ENCODE assay signal across 11 cellular contexts in genomic region chr17:48553190-48553547, GRCh38. TPM values are rescaled to one million over a fixed set of nuclear protein-coding genes. Genes with fewer than 3 reads are reported as not detected.
DNase-seq lines count a peak whose midpoint lies in the region; TF ChIP-seq lines count a peak whose summit lies in the region.
"Had no signal": no experiment of that assay in that cellular context is flagged by ENCODE, and none has a peak within 500 bp of the region (broad histone marks: within the 10 kb centered on the region; RNA-seq: fewer than 3 reads in every experiment).

No MANE protein-coding gene starts in this region.

- H3K4me3 ChIP-seq in coronary artery, result peak overlapping the region; percentile 41
- no peak overlapping the region for H3K4me3 ChIP-seq in BE2C (ENCODE audit: low read depth, low read length)

- peaks cover 91% of the 10 kb centered on the region for H3K27me3 ChIP-seq in BE2C

- TF ChIP-seq CTCF in Calu3 (IDR thresholded peaks at IDR 0.05; ENCODE audit: unreplicated experiment) (no peak), coronary artery (IDR thresholded peaks at IDR 0.05) (no peak), nephron (IDR thresholded peaks at IDR 0.05; ENCODE audit: unreplicated experiment in 3 of 3) (no peak), BE2C (IDR thresholded peaks at IDR 0.05; ENCODE audit: low read depth, low read length) (no peak)

- H3K36me3 Mint-ChIP-seq in Calu3 (ENCODE audit: insufficient read depth, unreplicated experiment), result peaks cover 90% of the 10 kb centered on the region
- H3K36me3 Mint-ChIP-seq in nephron (ENCODE audit: low read depth), result peaks cover 39% of the 10 kb centered on the region

- CTCF ChIA-PET in Calu3 (lab: Charles Lee), result no interaction called here

- BruUV-seq in Calu3 (replicated peaks; lab: Mats Ljungman, UMichigan), result no TSS peak

- peaks cover 42% of the 10 kb centered on the region for H3K4me1 Mint-ChIP-seq in Calu3 (ENCODE audit: low read depth, unreplicated experiment)
- H3K4me1 Mint-ChIP-seq in nephron, result peaks cover 72% of the 10 kb centered on the region

- peak overlapping the region; percentile 36 to 67 for H3K27ac ChIP-seq in coronary artery

- no peak for DNase-seq in Calu3
- no peak for DNase-seq in coronary artery (ENCODE audit: low spot score)
- no peak for DNase-seq in NCI-H2029 (lab: John Stamatoyannopoulos, UW)
- no peak for DNase-seq in BE2C
- DNase-seq in foreskin melanocyte, result no peak
- DNase-seq: activated naive CD4-positive, alpha-beta T cell treated with anti-CD3 and anti-CD28 coated beads, Interleukin-2, amount 10 ng/mL, durations not matched to agents 7 days and 5 days; NCI-H82 had no signal

- H3K9me3 Mint-ChIP-seq in Calu3 (ENCODE audit: low read depth, unreplicated experiment) (no peaks in the 10 kb centered on the region), nephron (no peaks in the 10 kb centered on the region)
- H3K9me3 Mint-ChIP-seq: activated naive CD4-positive, alpha-beta T cell treated with anti-CD3 and anti-CD28 coated beads, Interleukin-2, amount 10 ng/mL, durations not matched to agents 7 days and 5 days had no signal

- intact Hi-C loops in Calu3 (cut with micrococcal nuclease; ENCODE audit: unreplicated experiment), result no loop called here

- H3K4me1 ChIP-seq in BE2C, result no peaks in the 10 kb centered on the region

- H3K27ac Mint-ChIP-seq in Calu3 (ENCODE audit: unreplicated experiment) (peak overlapping the region; percentile 47), nephron (peak overlapping the region; percentile 97 to 100 (median 99))
- H3K27ac Mint-ChIP-seq: activated naive CD4-positive, alpha-beta T cell treated with anti-CD3 and anti-CD28 coated beads, Interleukin-2, amount 10 ng/mL, durations not matched to agents 7 days and 5 days had no signal

- peak overlapping the region; percentile 64 for H3K4me3 Mint-ChIP-seq in Calu3 (ENCODE audit: low read depth, unreplicated experiment)
- H3K4me3 Mint-ChIP-seq in nephron, result peak overlapping the region; percentile 76 to 88 (median 83)
- H3K4me3 Mint-ChIP-seq: activated naive CD4-positive, alpha-beta T cell treated with anti-CD3 and anti-CD28 coated beads, Interleukin-2, amount 10 ng/mL, durations not matched to agents 7 days and 5 days had no signal

- H3K27me3 Mint-ChIP-seq in Calu3 (ENCODE audit: unreplicated experiment) (no peaks in the 10 kb centered on the region), nephron (ENCODE audit: low read depth) (peaks cover 5% of the 10 kb centered on the region)

- no peaks in the 10 kb centered on the region for H3K36me3 ChIP-seq in BE2C

- no peaks in the 10 kb centered on the region; the same call in 1 of the 2 replicates for H3K9me3 ChIP-seq in BE2C

RNA-seq across cellular contexts. Expression of gene HOXB2, which starts 8.3 kb away (rescaled TPM):
- 24.5 and 32.6 TPM in 2 replicates for total RNA-seq in Calu3 (2022)
- polyA plus RNA-seq in BE2C (2012; ENCODE audit: insufficient read depth, insufficient read length, low read depth), result not detected
- total RNA-seq: frontal cortex had no signal

RNA-seq across cellular contexts. Expression of gene HOXB1, which starts 22.4 kb away (rescaled TPM):
- total RNA-seq in Calu3 (2022), result not detected in 2 replicates
- not detected for polyA plus RNA-seq in BE2C (2012; ENCODE audit: insufficient read depth, insufficient read length, low read depth)
- total RNA-seq: activated CD8-positive, alpha-beta memory T cell treated with anti-CD3 and anti-CD28 coated beads for 36 hours; frontal cortex; omental fat pad had no signal

RNA-seq across cellular contexts. Expression of gene HOXB4, which starts 25.0 kb away (rescaled TPM):
- 28.0 and 31.1 TPM in 2 replicates for total RNA-seq in Calu3 (2022)
- not detected for polyA plus RNA-seq in BE2C (2012; ENCODE audit: insufficient read depth, insufficient read length, low read depth)
- total RNA-seq: frontal cortex had no signal

RNA-seq across cellular contexts. Expression of gene HOXB3, which starts 36.9 kb away (rescaled TPM):
- 151 and 154 TPM in 2 replicates for total RNA-seq in Calu3 (2022)
- polyA plus RNA-seq in BE2C (2012; ENCODE audit: insufficient read depth, insufficient read length, low read depth), result not detected
- total RNA-seq: frontal cortex had no signal

RNA-seq across cellular contexts. Expression of gene HOXB5, which starts 40.4 kb away (rescaled TPM):
- total RNA-seq in Calu3 (2022), result 47.2 and 48.5 TPM in 2 replicates
- polyA plus RNA-seq in BE2C (2012; ENCODE audit: insufficient read depth, insufficient read length, low read depth), result not detected
- total RNA-seq: activated CD8-positive, alpha-beta memory T cell treated with anti-CD3 and anti-CD28 coated beads for 36 hours; frontal cortex had no signal
